ENCODE assay signal across 16 cellular contexts in genomic region chr2:167342769-167343168, GRCh38. TPM values are rescaled to one million over a fixed set of nuclear protein-coding genes. Genes with fewer than 3 reads are reported as not detected.
DNase-seq lines count a peak whose midpoint lies in the region; ATAC-seq, FAIRE-seq and TF ChIP-seq lines count a peak whose summit lies in the region.
"Had no signal": no experiment of that assay in that cellular context is flagged by ENCODE, and none has a peak within 500 bp of the region (broad histone marks: within the 10 kb centered on the region; RNA-seq: fewer than 3 reads in every experiment).

No MANE protein-coding gene starts in this region.

- no peak overlapping the region for H2BK15ac ChIP-seq in mesenchymal stem cell (ENCODE audit: low read depth, poor library complexity, severe bottlenecking)

- H3K79me2 ChIP-seq in Loucy (ENCODE audit: insufficient read depth, low read length) (no peaks in the 10 kb centered on the region), astrocyte (ENCODE audit: insufficient read depth, low read length) (no peaks in the 10 kb centered on the region)

- H2BK120ac ChIP-seq in mesenchymal stem cell (ENCODE audit: low read depth, low read length) = no peak overlapping the region

- no peak overlapping the region for H2BK5ac ChIP-seq in mesenchymal stem cell (ENCODE audit: low read depth, low read length, poor library complexity, severe bottlenecking)

- no peak overlapping the region for H3K27ac ChIP-seq in astrocyte (ENCODE audit: low read depth, low read length)
- no peak overlapping the region for H3K27ac ChIP-seq in mesenchymal stem cell (ENCODE audit: low read length, poor library complexity, severe bottlenecking)
- H3K27ac ChIP-seq: HL-60 had no signal

- H4K8ac ChIP-seq in mesenchymal stem cell (ENCODE audit: low read length) = no peak overlapping the region

- no peaks in the 10 kb centered on the region for H3F3A ChIP-seq in Loucy (ENCODE audit: low read depth)

- H2AFZ ChIP-seq in Loucy (ENCODE audit: low read length) (no peak overlapping the region), astrocyte (ENCODE audit: low read depth, low read length) (no peak overlapping the region), mesenchymal stem cell (ENCODE audit: low read depth, low read length) (no peak overlapping the region)

- H3K4me1 ChIP-seq in Loucy (ENCODE audit: insufficient read depth, low read length, poor library complexity, severe bottlenecking) (no peaks in the 10 kb centered on the region), astrocyte (ENCODE audit: insufficient read depth, low read length) (no peaks in the 10 kb centered on the region), mesenchymal stem cell (ENCODE audit: control insufficient read depth, insufficient read depth, low read depth, low read length) (no peaks in the 10 kb centered on the region)

- no peaks in the 10 kb centered on the region for H3K9me2 ChIP-seq in Loucy (replicated peaks; ENCODE audit: low read depth, low read length)

- H3K14ac ChIP-seq in mesenchymal stem cell (ENCODE audit: low read length in 2 of 2) = no peak overlapping the region

- H3K4me3 ChIP-seq in Loucy (ENCODE audit: low read length, poor library complexity, severe bottlenecking) (no peak overlapping the region), astrocyte (ENCODE audit: insufficient read depth, low read depth, low read length) (no peak overlapping the region), mesenchymal stem cell (ENCODE audit: insufficient read depth in 1 of 2, low read depth in 1 of 2, low read length in 2 of 2) (no peak overlapping the region)

- no peak overlapping the region for H2AK5ac ChIP-seq in mesenchymal stem cell (ENCODE audit: low read length, severe bottlenecking)

- no peak overlapping the region for H3K27ac Mint-ChIP-seq in astrocyte (ENCODE audit: unreplicated experiment)
- H3K27ac Mint-ChIP-seq: activated CD8-positive, alpha-beta memory T cell treated with anti-CD3 and anti-CD28 coated beads, Interleukin-2, amount 10 ng/mL, durations not matched to agents 7 days and 5 days; CD4-positive, alpha-beta memory T cell; naive thymus-derived CD8-positive, alpha-beta T cell had no signal

- H3K23ac ChIP-seq in mesenchymal stem cell (ENCODE audit: low read length in 2 of 2) = no peak overlapping the region

- H3K27me3 Mint-ChIP-seq in astrocyte (ENCODE audit: low read depth, unreplicated experiment) = no peaks in the 10 kb centered on the region
- H3K27me3 Mint-ChIP-seq: activated CD8-positive, alpha-beta memory T cell treated with anti-CD3 and anti-CD28 coated beads, Interleukin-2, amount 10 ng/mL, durations not matched to agents 7 days and 5 days; CD4-positive, alpha-beta memory T cell; naive thymus-derived CD8-positive, alpha-beta T cell had no signal

- no peak for ATAC-seq in left cardiac atrium
- ATAC-seq: activated CD8-positive, alpha-beta memory T cell treated with anti-CD3 and anti-CD28 coated beads, Interleukin-2, amount 10 ng/mL, durations not matched to agents 7 days and 5 days; left ventricle myocardium superior; naive thymus-derived CD8-positive, alpha-beta T cell had no signal

- H3K4ac ChIP-seq in mesenchymal stem cell (ENCODE audit: low read depth in 1 of 2, low read length in 2 of 2) = no peak overlapping the region

- H3K4me1 Mint-ChIP-seq in astrocyte (ENCODE audit: low read depth, unreplicated experiment) = peaks cover 12% of the 10 kb centered on the region
- H3K4me1 Mint-ChIP-seq: activated CD8-positive, alpha-beta memory T cell treated with anti-CD3 and anti-CD28 coated beads, Interleukin-2, amount 10 ng/mL, durations not matched to agents 7 days and 5 days; CD4-positive, alpha-beta memory T cell; naive thymus-derived CD8-positive, alpha-beta T cell had no signal

- H3K9me3 ChIP-seq in Loucy (ENCODE audit: insufficient read depth, low read depth, low read length) (no peaks in the 10 kb centered on the region), astrocyte (ENCODE audit: insufficient read depth, low read depth, low read length) (no peaks in the 10 kb centered on the region), mesenchymal stem cell (ENCODE audit: control insufficient read depth, low read length) (no peaks in the 10 kb centered on the region)

- peak; percentile 9 for DNase-seq in ELR (ENCODE audit: low read depth)
- no peak for DNase-seq in astrocyte (ENCODE audit: low read depth)
- DNase-seq in mesenchymal stem cell = peak; percentile 7
- no peak for DNase-seq in D341Med (ENCODE audit: low spot score)
- no peak for DNase-seq in left cardiac atrium
- no peak for DNase-seq in KG1 (lab: John Stamatoyannopoulos, UW)
- DNase-seq: activated CD8-positive, alpha-beta memory T cell treated with anti-CD3 and anti-CD28 coated beads, Interleukin-2, amount 10 ng/mL, durations not matched to agents 7 days and 5 days; activated naive CD4-positive, alpha-beta T cell treated with anti-CD3 and anti-CD28 coated beads, Interleukin-2, amount 50 U/mL, for 16 hours; CD4-positive, alpha-beta memory T cell; central memory CD4-positive, alpha-beta T cell; HCEC 1CT; left ventricle myocardium superior; naive thymus-derived CD8-positive, alpha-beta T cell; NCI-H526 treated with DMSO at 0.1 percent for 48 hours had no signal

- H3K79me1 ChIP-seq in mesenchymal stem cell (replicated peaks; ENCODE audit: low read length, poor library complexity, severe bottlenecking) = no peaks in the 10 kb centered on the region

- WGBS in mesenchymal stem cell = 100% methylated on average over 1 of the region's 1 CpG

- H3K36me3 ChIP-seq in Loucy (ENCODE audit: insufficient read depth, low read length) = no peaks in the 10 kb centered on the region
- H3K36me3 ChIP-seq in astrocyte (ENCODE audit: insufficient read depth, low read length) = no peaks in the 10 kb centered on the region
- H3K36me3 ChIP-seq in mesenchymal stem cell (ENCODE audit: control insufficient read depth in 1 of 2, insufficient read depth in 2 of 2, low read depth in 1 of 2, low read length in 2 of 2) = no peaks in the 10 kb centered on the region

- H3K4me2 ChIP-seq in Loucy (ENCODE audit: low read depth, low read length, poor library complexity, severe bottlenecking) (no peak overlapping the region), astrocyte (ENCODE audit: low read length) (no peak overlapping the region), mesenchymal stem cell (ENCODE audit: low read length, poor library complexity, severe bottlenecking) (no peak overlapping the region)

- H3K18ac ChIP-seq in mesenchymal stem cell (ENCODE audit: low read depth in 1 of 2, low read length in 2 of 2) = no peak overlapping the region

- no peak overlapping the region for H2BK12ac ChIP-seq in mesenchymal stem cell (ENCODE audit: low read length in 2 of 2)

- H3K9ac ChIP-seq in Loucy (ENCODE audit: low read depth, low read length, poor library complexity, severe bottlenecking) = no peak overlapping the region
- H3K9ac ChIP-seq in astrocyte (ENCODE audit: low read length) = no peak overlapping the region
- H3K9ac ChIP-seq in mesenchymal stem cell (ENCODE audit: low read length) = no peak overlapping the region

- no peaks in the 10 kb centered on the region for H4K20me1 ChIP-seq in Loucy (ENCODE audit: insufficient read depth, low read length, poor library complexity, severe bottlenecking)
- no peaks in the 10 kb centered on the region for H4K20me1 ChIP-seq in astrocyte (ENCODE audit: insufficient read depth, low read length)

- intact Hi-C loops in left cardiac atrium (cut with DNase I) = no loop called here

- FAIRE-seq in astrocyte (lab: Jason Lieb, UNC) = no peak

- TF ChIP-seq CTCF in Loucy (conservative IDR thresholded peaks at IDR 0.05; ENCODE audit: low read length) (peak; percentile 43), astrocyte (IDR thresholded peaks at IDR 0.05; ENCODE audit: insufficient read depth, low read depth, low read length) (peak; percentile 11)

- no peak overlapping the region for H4K91ac ChIP-seq in mesenchymal stem cell (ENCODE audit: low read length)

- no peaks in the 10 kb centered on the region for H3K36me3 Mint-ChIP-seq in astrocyte (ENCODE audit: low read depth, unreplicated experiment)
- H3K36me3 Mint-ChIP-seq: activated CD8-positive, alpha-beta memory T cell treated with anti-CD3 and anti-CD28 coated beads, Interleukin-2, amount 10 ng/mL, durations not matched to agents 7 days and 5 days; CD4-positive, alpha-beta memory T cell; naive thymus-derived CD8-positive, alpha-beta T cell had no signal

- H3K27me3 ChIP-seq in Loucy (ENCODE audit: insufficient read depth, low read length, poor library complexity, severe bottlenecking) (no peaks in the 10 kb centered on the region), astrocyte (ENCODE audit: insufficient read depth, low read length) (no peaks in the 10 kb centered on the region), mesenchymal stem cell (ENCODE audit: control insufficient read depth in 1 of 2, insufficient read depth in 1 of 2, low read length in 2 of 2) (no peaks in the 10 kb centered on the region)

- no peaks in the 10 kb centered on the region for H3K9me3 Mint-ChIP-seq in astrocyte (ENCODE audit: unreplicated experiment)

- no peak overlapping the region for H3K4me3 Mint-ChIP-seq in astrocyte (ENCODE audit: unreplicated experiment)
- H3K4me3 Mint-ChIP-seq: activated CD8-positive, alpha-beta memory T cell treated with anti-CD3 and anti-CD28 coated beads, Interleukin-2, amount 10 ng/mL, durations not matched to agents 7 days and 5 days; CD4-positive, alpha-beta memory T cell; naive thymus-derived CD8-positive, alpha-beta T cell had no signal

RNA-seq across cellular contexts. Expression of gene B3GALT1, which starts 50.0 kb away (rescaled TPM):
- 3.9 and 4.4 TPM in 2 replicates for total RNA-seq in astrocyte
- 0.36 TPM for polyA plus RNA-seq in mesenchymal stem cell (2013, experiment 1 of 2)
- polyA plus RNA-seq in mesenchymal stem cell (2013, experiment 2 of 2) = 0.23 TPM
- total RNA-seq in left cardiac atrium = under 1 TPM in 1 of 2 donors, not detected in 1; 0.03 TPM
- total RNA-seq: activated CD8-positive, alpha-beta memory T cell treated with anti-CD3 and anti-CD28 coated beads, Interleukin-2, amount 10 ng/mL, durations not matched to agents 7 days and 5 days; CD4-positive, alpha-beta memory T cell had no signal
- polyA plus RNA-seq: CD4-positive, alpha-beta memory T cell; naive thymus-derived CD8-positive, alpha-beta T cell had no signal

Comparison
In these comparisons a context has a peak if more than half of its experiments do, and no peak if none do; other contexts are left out.
1. DNase-seq: peak in ELR (single experiment) and mesenchymal stem cell (single experiment); none in astrocyte (single experiment), D341Med (single experiment), left cardiac atrium (single experiment) and KG1 (single experiment).